Comparison of ENCODE assay signal across 8 cellular contexts in the genomic region with DNA sequence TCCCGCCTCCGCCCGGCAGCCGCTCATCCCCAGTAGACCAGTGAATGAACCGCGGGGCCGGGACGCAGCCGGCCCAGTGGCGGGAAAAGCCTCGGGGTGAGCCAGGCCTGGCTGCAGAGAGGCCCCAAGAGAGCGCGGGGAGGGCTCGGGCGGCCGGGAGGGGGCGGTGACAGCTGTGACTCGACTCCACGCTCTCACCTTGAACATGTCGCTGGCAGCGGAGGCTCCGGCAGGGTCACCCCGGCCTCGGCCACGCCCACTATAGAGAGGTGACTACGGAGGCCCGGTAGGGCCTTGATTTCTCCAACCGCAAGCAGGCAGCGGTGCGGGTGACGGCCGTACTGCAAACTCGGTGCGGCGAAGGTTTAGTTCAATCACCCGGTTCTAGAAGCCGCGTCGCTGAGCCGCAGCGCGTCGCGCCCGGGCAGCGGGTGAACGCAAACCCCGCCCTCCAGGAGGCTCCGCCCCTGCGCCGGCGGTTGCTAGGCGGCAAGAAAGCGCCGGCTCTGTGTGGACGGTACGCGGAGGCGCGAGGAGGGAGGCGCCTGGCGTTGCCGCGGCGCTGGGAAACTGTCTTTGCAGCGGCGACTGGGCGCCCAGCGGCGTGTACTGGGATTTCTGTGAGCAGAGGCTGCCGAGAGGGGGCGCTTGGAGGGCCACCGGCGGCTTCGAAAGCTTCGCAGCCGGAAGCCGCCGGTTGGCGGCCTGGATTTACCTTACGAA. TPM values are rescaled to one million over a fixed set of nuclear protein-coding genes. Genes with fewer than 3 reads are reported as not detected.
A peak's percentile ranks its signal among the peaks of the same experiment; 100 is the strongest.
DNase-seq lines count a peak whose midpoint lies in the region; TF ChIP-seq lines count a peak whose summit lies in the region.

Gene APOO, minus strand, starts transcription at position 443 of the 723 bp plus-strand sequence. Its CDS starts 236 bp downstream, at position 207.
Gene CXorf58, plus strand, starts transcription at position 511 of the 723 bp plus-strand sequence. CDS start 2,297 bp downstream, outside the sequence.

- H3K4me1 ChIP-seq in SJSA1 (replicated peaks) (0 out of 2 replicates have a peak, but pooled peaks cover 4% of the 10 kb centered on the region), osteoblast (ENCODE audit: insufficient read depth, low read length) (no peaks in the 10 kb centered on the region), thymus (ENCODE audit: control insufficient read depth, insufficient read depth, low read length) (no peaks in the 10 kb centered on the region)

- H3K27me3 ChIP-seq in SJSA1 (replicated peaks) (no peaks in the 10 kb centered on the region), osteoblast (ENCODE audit: insufficient read depth, low read length) (no peaks in the 10 kb centered on the region), thymus (ENCODE audit: control insufficient read depth, insufficient read depth) (no peaks in the 10 kb centered on the region)

- H2AFZ ChIP-seq in osteoblast (ENCODE audit: low read length) = peak within 1 kb of the TSS; percentile 92

- TF ChIP-seq CTCF in HFF-Myc (IDR thresholded peaks at IDR 0.05; ENCODE audit: low read depth, low read length, missing control alignments) (peak; percentile 66), osteoblast (IDR thresholded peaks at IDR 0.05; ENCODE audit: extremely low read depth, low read depth, low read length) (peak; percentile 62)

- H3K27me3 Mint-ChIP-seq in activated naive CD4-positive, alpha-beta T cell treated with anti-CD3 and anti-CD28 coated beads, Interleukin-2, amount 10 ng/mL, durations not matched to agents 7 days and 5 days = no peaks in the 10 kb centered on the region

- peak within 1 kb of the TSS; percentile 89 for H3K4me3 ChIP-seq in GM08714 (ENCODE audit: low read length)
- H3K4me3 ChIP-seq in HFF-Myc (replicated peaks; ENCODE audit: low read depth, low read length) = peak within 1 kb of the TSS; percentile 65
- H3K4me3 ChIP-seq in SJSA1 = peak within 1 kb of the TSS; percentile 52
- H3K4me3 ChIP-seq in osteoblast (ENCODE audit: insufficient read depth, low read length) = peak within 1 kb of the TSS; percentile 70
- H3K4me3 ChIP-seq in thymus (ENCODE audit: low read length) = peak within 1 kb of the TSS; percentile 52

- H3K9me3 Mint-ChIP-seq in activated naive CD4-positive, alpha-beta T cell treated with anti-CD3 and anti-CD28 coated beads, Interleukin-2, amount 10 ng/mL, durations not matched to agents 7 days and 5 days = no peaks in the 10 kb centered on the region

- H3K36me3 ChIP-seq in SJSA1 (no peaks in the 10 kb centered on the region), osteoblast (ENCODE audit: insufficient read depth, low read length) (no peaks in the 10 kb centered on the region), thymus (ENCODE audit: control insufficient read depth, insufficient read depth) (no peaks in the 10 kb centered on the region)

- under 1% methylated on average over 81 of the region's 81 CpGs for WGBS in thymus

- no peaks in the 10 kb centered on the region for H3K79me2 ChIP-seq in osteoblast (ENCODE audit: insufficient read depth, low read length)

- no peaks in the 10 kb centered on the region for H4K20me1 ChIP-seq in osteoblast (ENCODE audit: insufficient read depth, low read length)

- DNase-seq in HFF-Myc (ENCODE audit: extremely low read depth, low read depth) = no peak
- DNase-seq in MV-4-11 (lab: John Stamatoyannopoulos, UW) = peak; percentile 89
- peak; percentile 90 to 92 for DNase-seq in SJSA1 (ENCODE audit: low read depth in 1 of 2, low spot score in 2 of 2)
- peak; percentile 93 for DNase-seq in activated naive CD4-positive, alpha-beta T cell treated with anti-CD3 and anti-CD28 coated beads, Interleukin-2, amount 10 ng/mL, durations not matched to agents 7 days and 5 days
- peak; percentile 89 for DNase-seq in germinal center (ENCODE audit: low spot score)
- peak; percentile 93 for DNase-seq in osteoblast (ENCODE audit: insufficient read length, low spot score, missing footprints)

- peak within 1 kb of the TSS; percentile 53 for H3K27ac ChIP-seq in SJSA1
- H3K27ac ChIP-seq in osteoblast (ENCODE audit: low read depth, low read length) = peak within 1 kb of the TSS; percentile 68
- peak within 1 kb of the TSS; percentile 80 for H3K27ac ChIP-seq in thymus (ENCODE audit: low read depth)

- peaks cover 5% of the 10 kb centered on the region for H3K36me3 Mint-ChIP-seq in activated naive CD4-positive, alpha-beta T cell treated with anti-CD3 and anti-CD28 coated beads, Interleukin-2, amount 10 ng/mL, durations not matched to agents 7 days and 5 days

- H3K4me2 ChIP-seq in osteoblast (ENCODE audit: insufficient read depth, low read length) = peak within 1 kb of the TSS; percentile 73

- CTCF ChIA-PET in activated naive CD4-positive, alpha-beta T cell treated with anti-CD3 and anti-CD28 coated beads, Interleukin-2, amount 10 ng/mL, durations not matched to agents 7 days and 5 days (lab: Charles Lee) = interaction anchor here (1.4 to 3.2 kb wide), 3 partner anchors 118 to 147 kb away, joined by 4 to 19 read pairs (median 6); partner anchors contain the start of genes EIF2S3 and SAT1

- H3K4me3 Mint-ChIP-seq in activated naive CD4-positive, alpha-beta T cell treated with anti-CD3 and anti-CD28 coated beads, Interleukin-2, amount 10 ng/mL, durations not matched to agents 7 days and 5 days = peak within 1 kb of the TSS; percentile 78

- H3K4me1 Mint-ChIP-seq in activated naive CD4-positive, alpha-beta T cell treated with anti-CD3 and anti-CD28 coated beads, Interleukin-2, amount 10 ng/mL, durations not matched to agents 7 days and 5 days = peaks cover 20% of the 10 kb centered on the region

- peak within 1 kb of the TSS; percentile 92 for H3K27ac Mint-ChIP-seq in activated naive CD4-positive, alpha-beta T cell treated with anti-CD3 and anti-CD28 coated beads, Interleukin-2, amount 10 ng/mL, durations not matched to agents 7 days and 5 days

- no peaks in the 10 kb centered on the region for H3K9me3 ChIP-seq in SJSA1 (replicated peaks)
- H3K9me3 ChIP-seq in osteoblast (ENCODE audit: low read depth, low read length) = no peaks in the 10 kb centered on the region
- no peaks in the 10 kb centered on the region for H3K9me3 ChIP-seq in thymus (ENCODE audit: control insufficient read depth)

RNA-seq across cellular contexts. Expression of gene APOO, which starts in this region (rescaled TPM):
- 28.0 and 39.4 TPM in 2 replicates for total RNA-seq in SJSA1 (2014; rRNA removed; shearing (Covaris generic))
- total RNA-seq in osteoblast = 5.6 and 7.2 TPM in 2 replicates
- 16.6 TPM for polyA plus RNA-seq in thymus

RNA-seq across cellular contexts. Expression of gene CXorf58, which starts in this region (rescaled TPM):
- total RNA-seq in SJSA1 (2014; rRNA removed; shearing (Covaris generic)) = not detected in 2 replicates
- not detected in 2 replicates for total RNA-seq in osteoblast
- polyA plus RNA-seq in thymus = 0.18 TPM
